In genomic region chr7:38311329-38311937, GRCh38 we compare ENCODE assay signal across 8 cellular contexts.
DNase-seq lines count a peak whose midpoint lies in the region; ATAC-seq and TF ChIP-seq lines count a peak whose summit lies in the region.

No MANE protein-coding gene starts in this region.

- H3K9me3 Mint-ChIP-seq in CD14-positive monocyte = peaks cover 0 to 6% (median 4%) of the 10 kb centered on the region in 7 donors
- H3K9me3 Mint-ChIP-seq in dendritic cell treated with granulocyte-macrophage colony-stimulating factor and Interleukin-4, amounts not matched to agents 40 ng/mL and 50 ng/mL, for 4 days = peaks cover 6% of the 10 kb centered on the region

- peak overlapping the region; percentile 55 for H3K18ac ChIP-seq in neuronal stem cell (ENCODE audit: low read length)

- no peak overlapping the region for H2AFZ ChIP-seq in neuronal stem cell (ENCODE audit: low read length)

- H2BK15ac ChIP-seq in neuronal stem cell (ENCODE audit: low read length) = no peak overlapping the region

- H3K36me3 Mint-ChIP-seq in CD14-positive monocyte = peaks cover 0 to 4% of the 10 kb centered on the region in 2 donors
- H3K36me3 Mint-ChIP-seq in dendritic cell treated with granulocyte-macrophage colony-stimulating factor and Interleukin-4, amounts not matched to agents 40 ng/mL and 50 ng/mL, for 4 days (ENCODE audit: low read depth) = no peaks in the 10 kb centered on the region

- H3K4me2 ChIP-seq in neuronal stem cell (ENCODE audit: insufficient read depth, low read length, poor library complexity, severe bottlenecking) = no peak overlapping the region

- H2BK12ac ChIP-seq in neuronal stem cell (ENCODE audit: low read length) = no peak overlapping the region

- H3K27ac ChIP-seq in neuronal stem cell (replicated peaks; ENCODE audit: low read length) = no peak overlapping the region

- DNase-seq in CD14-positive monocyte (ENCODE audit: low spot score) (no peak), NCI-H2107 (lab: John Stamatoyannopoulos, UW) (peak; percentile 43), neuronal stem cell (ENCODE audit: low spot score) (no peak)
- no peak for DNase-seq in activated effector memory CD4-positive, alpha-beta T cell treated with anti-CD3 and anti-CD28 coated beads, Interleukin-2, amount 50 U/mL, for 16 hours
- no peak for DNase-seq in stimulated activated naive CD4-positive, alpha-beta T cell (lab: John Stamatoyannopoulos, UW)

- peak overlapping the region in 1 of 2 donors; percentile 35 for H3K4me3 ChIP-seq in neuronal stem cell (ENCODE audit: low read length in 2 of 2)

- no peak overlapping the region for H4K8ac ChIP-seq in neuronal stem cell (ENCODE audit: low read depth, low read length)

- no peak overlapping the region for H2BK120ac ChIP-seq in neuronal stem cell (ENCODE audit: low read depth, low read length)

- H3K14ac ChIP-seq in neuronal stem cell (ENCODE audit: low read length) = no peak overlapping the region

- no CpG with 5 or more reads among the region's 38 CpGs for WGBS in neuronal stem cell (ENCODE audit: extremely low coverage in 2 of 2, insufficient read length in 2 of 2, insufficient replicate concordance in 1 of 2), 2 donors

- no peak overlapping the region for H4K91ac ChIP-seq in neuronal stem cell (ENCODE audit: low read depth, low read length, poor library complexity)

- H3K4me1 Mint-ChIP-seq in CD14-positive monocyte = peaks cover 55% of the 10 kb centered on the region
- H3K4me1 Mint-ChIP-seq in dendritic cell treated with granulocyte-macrophage colony-stimulating factor and Interleukin-4, amounts not matched to agents 40 ng/mL and 50 ng/mL, for 4 days (ENCODE audit: low read depth) = peaks cover 43% of the 10 kb centered on the region

- peak overlapping the region; percentile 80 to 93 for H3K4me3 Mint-ChIP-seq in CD14-positive monocyte
- peak overlapping the region; percentile 74 for H3K4me3 Mint-ChIP-seq in dendritic cell treated with granulocyte-macrophage colony-stimulating factor and Interleukin-4, amounts not matched to agents 40 ng/mL and 50 ng/mL, for 4 days

- H3K27me3 ChIP-seq in neuronal stem cell (ENCODE audit: control insufficient read depth in 3 of 3, insufficient read depth in 3 of 3, low read depth in 1 of 3, low read length in 3 of 3) = peaks cover 0 to 6% (median 2%) of the 10 kb centered on the region in 3 experiments

- H3K9me3 ChIP-seq in neuronal stem cell (replicated peaks in 1 of 2; ENCODE audit: control insufficient read depth in 2 of 2, insufficient read depth in 1 of 2, low read depth in 1 of 2, low read length in 2 of 2) = peaks cover 0 to 2% of the 10 kb centered on the region in 2 donors

- no peak for TF ChIP-seq CTCF in CD14-positive monocyte (IDR thresholded peaks at IDR 0.05)

- H3K4ac ChIP-seq in neuronal stem cell (ENCODE audit: low read length) = no peak overlapping the region

- ATAC-seq in GM18520 (IDR thresholded peaks at IDR 0.05; ENCODE audit: unreplicated experiment) = peak; percentile 37
- no peak for ATAC-seq in GM18519 (IDR thresholded peaks at IDR 0.05; ENCODE audit: low FRiP score, unreplicated experiment)

- no peaks in the 10 kb centered on the region for H3K36me3 ChIP-seq in neuronal stem cell (replicated peaks in 1 of 2; ENCODE audit: control insufficient read depth in 2 of 2, insufficient read depth in 2 of 2, low read length in 2 of 2)

- no peak overlapping the region for H3K9ac ChIP-seq in neuronal stem cell (ENCODE audit: low read depth, low read length, poor library complexity)

- H2BK5ac ChIP-seq in neuronal stem cell (ENCODE audit: low read length) = no peak overlapping the region

- no peaks in the 10 kb centered on the region for H3K4me1 ChIP-seq in neuronal stem cell (ENCODE audit: control insufficient read depth in 2 of 2, insufficient read depth in 1 of 2, low read depth in 1 of 2, low read length in 2 of 2)

- peak overlapping the region; percentile 72 for H2AK5ac ChIP-seq in neuronal stem cell (ENCODE audit: low read depth, low read length)

- H3K23ac ChIP-seq in neuronal stem cell (ENCODE audit: low read depth, low read length, poor library complexity) = peak overlapping the region; percentile 63

- H3K27me3 Mint-ChIP-seq in CD14-positive monocyte (ENCODE audit: low read depth in 3 of 3) = peaks cover 0 to 2% (median 0%) of the 10 kb centered on the region in 3 donors
- H3K27me3 Mint-ChIP-seq in dendritic cell treated with granulocyte-macrophage colony-stimulating factor and Interleukin-4, amounts not matched to agents 40 ng/mL and 50 ng/mL, for 4 days = no peaks in the 10 kb centered on the region

- H3K27ac Mint-ChIP-seq in CD14-positive monocyte = peak overlapping the region; percentile 84 to 93 (median 86)
- peak overlapping the region; percentile 81 for H3K27ac Mint-ChIP-seq in dendritic cell treated with granulocyte-macrophage colony-stimulating factor and Interleukin-4, amounts not matched to agents 40 ng/mL and 50 ng/mL, for 4 days

- intact Hi-C loops in CD14-positive monocyte (cut with micrococcal nuclease) = no loop called here
- intact Hi-C loops in dendritic cell treated with granulocyte-macrophage colony-stimulating factor and Interleukin-4, amounts not matched to agents 40 ng/mL and 50 ng/mL, for 4 days (cut with micrococcal nuclease) = loop anchor here (5.0 kb wide), 1 partner anchor 34 kb away; no protein-coding TSS in a partner anchor

- no peaks in the 10 kb centered on the region for H3K79me1 ChIP-seq in neuronal stem cell (ENCODE audit: low read depth, low read length)
